ENCODE assay signal across 7 cellular contexts in the genomic region with DNA sequence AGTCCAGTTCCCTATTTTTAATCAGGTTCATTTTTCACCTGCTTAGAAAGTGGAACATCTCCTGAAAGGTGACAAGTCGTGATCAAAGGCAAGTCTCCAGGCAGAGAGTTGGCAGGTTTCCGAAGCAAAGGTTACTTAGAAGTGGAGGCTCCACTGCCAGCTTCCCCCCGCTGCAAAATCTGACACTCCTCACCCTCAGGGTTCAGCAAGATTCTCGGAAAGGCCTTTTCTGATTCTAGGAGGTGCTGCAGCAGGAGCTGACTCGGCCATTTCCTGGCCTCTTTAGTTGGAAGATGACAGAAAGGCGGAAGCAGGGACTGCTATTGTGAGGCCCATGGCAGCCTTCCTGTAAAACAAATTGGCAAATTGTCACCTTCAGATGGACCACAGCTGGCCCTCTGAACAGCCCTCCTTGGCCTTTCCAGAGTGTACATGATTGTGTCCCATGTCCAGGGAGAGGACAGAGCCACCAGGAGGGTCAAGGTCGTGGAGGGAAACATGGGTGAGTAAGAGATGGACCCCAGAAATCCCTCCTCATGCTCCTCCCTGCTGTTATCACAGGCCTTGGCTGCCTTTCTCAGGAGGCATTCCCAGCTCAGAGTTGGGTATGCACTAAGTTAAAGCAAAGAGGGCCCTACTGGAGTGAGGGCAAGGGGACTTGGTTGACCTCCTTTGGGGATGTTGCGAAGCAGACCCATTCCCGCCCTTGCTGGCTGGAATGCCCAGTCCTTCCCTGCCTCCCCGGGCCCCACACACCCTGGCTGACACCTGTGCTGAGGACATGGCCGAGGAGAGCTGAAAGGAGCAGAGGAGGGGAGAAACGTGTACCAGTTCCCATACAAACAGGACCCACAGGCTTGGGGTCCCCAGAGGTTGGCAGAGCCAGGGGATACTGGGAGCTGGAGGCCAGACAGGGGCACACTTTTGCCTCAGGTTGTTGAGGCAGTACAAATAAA.
DNase-seq lines count a peak whose midpoint lies in the region; ATAC-seq and TF ChIP-seq lines count a peak whose summit lies in the region.

No MANE protein-coding gene starts in this region.

- peak overlapping the region; percentile 72 for H2AK9ac ChIP-seq in IMR-90 (replicated peaks; ENCODE audit: low read depth, low read length, poor library complexity)

- H4K91ac ChIP-seq in IMR-90 (ENCODE audit: insufficient read depth, low read depth, low read length), result peak overlapping the region; percentile 98

- CTCF ChIA-PET in IMR-90 (lab: Yijun Ruan, JAX), result no interaction called here
- CTCF ChIA-PET in MCF 10A (lab: Yijun Ruan, JAX), result interaction anchor here (0.5 to 8.3 kb wide), 13 partner anchors 46 to 436 kb away, joined by 3 to 76 read pairs (median 3); a partner anchor contains a TSS

- H3K4ac ChIP-seq in IMR-90 (ENCODE audit: low read depth, low read length), result peak overlapping the region; percentile 99

- intact Hi-C loops in IMR-90 (cut with micrococcal nuclease), result loop anchor here (2.0 kb wide), 1 partner anchor 237 kb away; no protein-coding TSS in a partner anchor
- intact Hi-C loops in MCF 10A (cut with micrococcal nuclease), result loop anchor here (2.0 kb wide), 1 partner anchor 199 kb away; no protein-coding TSS in a partner anchor

- DNase-seq in IMR-90 (no peak), T-helper 2 cell (peak in 4 of 5 experiments; percentile 11 to 85 (median 22)), MCF 10A (ENCODE audit: unreplicated experiment) (peak; percentile 67), lung microvascular endothelial cell (ENCODE audit: low read depth in 2 of 2) (peak; percentile 69 to 70), NCI-H2171 (lab: John Stamatoyannopoulos, UW) (no peak)
- DNase-seq in stimulated activated naive B cell treated with anti-CD40 and anti-IgM and Interleukin-4, amounts not matched to agents 10 μg/mL and 1 μg/mL and 100 μg/mL, for 72 hours, result no peak

- H3K9me3 ChIP-seq in IMR-90 (ENCODE audit: control insufficient read depth, insufficient read depth, low read length), result no peaks in the 10 kb centered on the region

- peak overlapping the region; percentile 75; the same call in 2 of the 3 replicates for H2BK15ac ChIP-seq in IMR-90 (ENCODE audit: low read depth, low read length)

- BruUV-seq in IMR-90 (replicated peaks; lab: Mats Ljungman, UMichigan) (no TSS peak), MCF 10A (replicated peaks; lab: Mats Ljungman, UMichigan) (no TSS peak)

- peak overlapping the region; percentile 98 for H2BK20ac ChIP-seq in IMR-90 (ENCODE audit: low read depth, low read length)

- peak overlapping the region; percentile 98 for H2AK5ac ChIP-seq in IMR-90 (ENCODE audit: low read depth, low read length)

- peak overlapping the region; percentile 98 for H2BK120ac ChIP-seq in IMR-90 (ENCODE audit: low read depth, low read length)

- H3K27me3 Mint-ChIP-seq in MCF 10A (ENCODE audit: insufficient read depth, unreplicated experiment), result no peaks in the 10 kb centered on the region
- H3K27me3 Mint-ChIP-seq in stimulated activated naive B cell treated with anti-CD40 and anti-IgM and Interleukin-4, amounts not matched to agents 10 μg/mL and 1 μg/mL and 100 μg/mL, for 72 hours, result no peaks in the 10 kb centered on the region

- H3K36me3 ChIP-seq in IMR-90 (ENCODE audit: control insufficient read depth, insufficient read depth, low read length), result no peaks in the 10 kb centered on the region

- dilution Hi-C loops in IMR-90 (cut with HindIII; ENCODE audit: low sequenced_read_pairs, unreplicated experiment), result loop anchor here (25.0 kb wide), 1 partner anchor 112 kb away; no protein-coding TSS in a partner anchor

- peak overlapping the region; percentile 82 to 94 for H4K8ac ChIP-seq in IMR-90 (ENCODE audit: low read depth in 2 of 2, low read length in 2 of 2)

- peak overlapping the region; percentile 98 for H3K27ac ChIP-seq in IMR-90 (ENCODE audit: insufficient read depth, low read length)

- peaks cover 0 to 13% of the 10 kb centered on the region in 2 experiments; a peak in 2 of 4 replicates for H3K79me1 ChIP-seq in IMR-90 (ENCODE audit: low read depth in 1 of 2, low read length in 2 of 2)

- H3K27ac Mint-ChIP-seq in MCF 10A (ENCODE audit: low read depth, unreplicated experiment), result peak overlapping the region; percentile 96
- H3K27ac Mint-ChIP-seq in stimulated activated naive B cell treated with anti-CD40 and anti-IgM and Interleukin-4, amounts not matched to agents 10 μg/mL and 1 μg/mL and 100 μg/mL, for 72 hours, result peak overlapping the region; percentile 91

- no peak for ATAC-seq in IMR-90 (ENCODE audit: low read depth)
- no peak for ATAC-seq in stimulated activated naive B cell treated with anti-CD40 and anti-IgM and Interleukin-4, amounts not matched to agents 10 μg/mL and 1 μg/mL and 100 μg/mL, for 72 hours (replicated peaks)
- no peak for ATAC-seq in HG03045 (IDR thresholded peaks at IDR 0.05; ENCODE audit: unreplicated experiment)

- H3K4me1 Mint-ChIP-seq in MCF 10A (ENCODE audit: insufficient read depth, unreplicated experiment), result peaks cover 64% of the 10 kb centered on the region
- H3K4me1 Mint-ChIP-seq in stimulated activated naive B cell treated with anti-CD40 and anti-IgM and Interleukin-4, amounts not matched to agents 10 μg/mL and 1 μg/mL and 100 μg/mL, for 72 hours, result peaks cover 60 to 86% of the 10 kb centered on the region in 2 donors

- peak overlapping the region; percentile 95 for H3K14ac ChIP-seq in IMR-90 (replicated peaks; ENCODE audit: low read depth, low read length)

- peak overlapping the region; percentile 89 for H4K5ac ChIP-seq in IMR-90 (ENCODE audit: low read depth, low read length)

- no peak overlapping the region for H3K4me3 ChIP-seq in IMR-90 (ENCODE audit: insufficient read depth, low read depth, low read length)

- no peak overlapping the region; the same call in 1 of the 2 replicates for H3K4me2 ChIP-seq in IMR-90 (ENCODE audit: low read depth, low read length)

- H3K56ac ChIP-seq in IMR-90 (ENCODE audit: extremely low read depth, insufficient read depth, low read length), result peak overlapping the region; percentile 95

- H3K9me1 ChIP-seq in IMR-90 (ENCODE audit: insufficient read depth, low read length), result peaks cover 50% of the 10 kb centered on the region

- H3K4me1 ChIP-seq in IMR-90 (ENCODE audit: control insufficient read depth, insufficient read depth, low read length), result peaks cover 57% of the 10 kb centered on the region

- peak overlapping the region; percentile 58 for H3K18ac ChIP-seq in IMR-90 (ENCODE audit: low read depth, low read length)

- no peaks in the 10 kb centered on the region for H3K27me3 ChIP-seq in IMR-90 (ENCODE audit: control insufficient read depth, insufficient read depth, low read length)

- TF ChIP-seq RAD21 in IMR-90 (IDR thresholded peaks at IDR 0.05; ENCODE audit: low read length), result no peak

- H3K23ac ChIP-seq in IMR-90 (ENCODE audit: low read depth, low read length), result peak overlapping the region; percentile 72

- 33% methylated on average over 2 of the region's 12 CpGs; no CpG with 5 or more reads in 1 of the 2 experiments for WGBS in IMR-90 (ENCODE audit: extremely low coverage in 2 of 2, insufficient read length in 1 of 2), 2 experiments

- POLR2A ChIA-PET in IMR-90 (lab: Charles Lee; ENCODE audit: unreplicated experiment) (interaction anchor here (0.7 kb wide), 1 partner anchor 161 kb away, joined by 4 read pairs; no protein-coding TSS in a partner anchor), MCF 10A (lab: Yijun Ruan, JAX) (interaction anchor here (0.6 to 12.7 kb wide), 27 partner anchors 13 to 402 kb away, joined by 3 to 563 read pairs (median 7); a partner anchor contains a TSS)

- H3K9ac ChIP-seq in IMR-90 (ENCODE audit: low read depth, low read length), result peak overlapping the region; percentile 78

- H3K9me3 Mint-ChIP-seq in MCF 10A (ENCODE audit: unreplicated experiment), result no peaks in the 10 kb centered on the region
- no peaks in the 10 kb centered on the region for H3K9me3 Mint-ChIP-seq in stimulated activated naive B cell treated with anti-CD40 and anti-IgM and Interleukin-4, amounts not matched to agents 10 μg/mL and 1 μg/mL and 100 μg/mL, for 72 hours

- peak overlapping the region; percentile 88 for H2AFZ ChIP-seq in IMR-90 (replicated peaks; ENCODE audit: low read length, poor library complexity)

- H4K20me1 ChIP-seq in IMR-90 (ENCODE audit: insufficient read depth, low read length), result no peaks in the 10 kb centered on the region

- no peak; the same call in 1 of the 2 replicates for TF ChIP-seq POLR2A in IMR-90 (IDR thresholded peaks at IDR 0.05; ENCODE audit: low read depth, low read length)

- H3K36me3 Mint-ChIP-seq in MCF 10A (ENCODE audit: insufficient read depth, unreplicated experiment), result no peaks in the 10 kb centered on the region
- H3K36me3 Mint-ChIP-seq in stimulated activated naive B cell treated with anti-CD40 and anti-IgM and Interleukin-4, amounts not matched to agents 10 μg/mL and 1 μg/mL and 100 μg/mL, for 72 hours, result no peaks in the 10 kb centered on the region

- H2BK5ac ChIP-seq in IMR-90 (ENCODE audit: low read depth, low read length, poor library complexity, severe bottlenecking), result peak overlapping the region; percentile 90

- H3K4me3 Mint-ChIP-seq in MCF 10A (ENCODE audit: unreplicated experiment), result peak overlapping the region; percentile 61
- peak overlapping the region; percentile 32 to 68 for H3K4me3 Mint-ChIP-seq in stimulated activated naive B cell treated with anti-CD40 and anti-IgM and Interleukin-4, amounts not matched to agents 10 μg/mL and 1 μg/mL and 100 μg/mL, for 72 hours

- in situ Hi-C loops in IMR-90 (cut with MboI; ENCODE audit: low sequenced_read_pairs), result loop anchor here (5.0 to 10.0 kb wide), 4 partner anchors 47 to 357 kb away; no protein-coding TSS in a partner anchor

- TF ChIP-seq CTCF in IMR-90 (conservative IDR thresholded peaks at IDR 0.05; ENCODE audit: low read depth, low read length), result no peak
- no peak for TF ChIP-seq CTCF in MCF 10A (IDR thresholded peaks at IDR 0.05; ENCODE audit: unreplicated experiment)

TF ChIP-seq in IMR-90, 13 proteins besides CTCF, POLR2A, EP300 and RAD21 (continues in another document):
- no peak for TF ChIP-seq RCOR1 (IDR thresholded peaks at IDR 0.05; ENCODE audit: insufficient replicate concordance, low read length)
- TF ChIP-seq RFX5 (IDR thresholded peaks at IDR 0.05; ENCODE audit: low read depth, low read length), result no peak
- no peak for TF ChIP-seq CEBPB (IDR thresholded peaks at IDR 0.05; ENCODE audit: low read depth, low read length)
- TF ChIP-seq, protein P1, sequence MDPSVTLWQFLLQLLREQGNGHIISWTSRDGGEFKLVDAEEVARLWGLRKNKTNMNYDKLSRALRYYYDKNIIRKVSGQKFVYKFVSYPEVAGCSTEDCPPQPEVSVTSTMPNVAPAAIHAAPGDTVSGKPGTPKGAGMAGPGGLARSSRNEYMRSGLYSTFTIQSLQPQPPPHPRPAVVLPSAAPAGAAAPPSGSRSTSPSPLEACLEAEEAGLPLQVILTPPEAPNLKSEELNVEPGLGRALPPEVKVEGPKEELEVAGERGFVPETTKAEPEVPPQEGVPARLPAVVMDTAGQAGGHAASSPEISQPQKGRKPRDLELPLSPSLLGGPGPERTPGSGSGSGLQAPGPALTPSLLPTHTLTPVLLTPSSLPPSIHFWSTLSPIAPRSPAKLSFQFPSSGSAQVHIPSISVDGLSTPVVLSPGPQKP (IDR thresholded peaks at IDR 0.05; ENCODE audit: borderline replicate concordance, low read depth, low read length), result no peak

Comparison
In these comparisons a context has a peak if more than half of its experiments do, and no peak if none do; other contexts are left out.
1. DNase-seq: peak in T-helper 2 cell (4 of 5), MCF 10A (single experiment) and lung microvascular endothelial cell (2 of 2); none in IMR-90 (single experiment), stimulated activated naive B cell treated with anti-CD40 and anti-IgM and Interleukin-4, amounts not matched to agents 10 μg/mL and 1 μg/mL and 100 μg/mL, for 72 hours (single experiment) and NCI-H2171 (single experiment).